ENCODE assay signal across 19 cellular contexts in the genomic region with DNA sequence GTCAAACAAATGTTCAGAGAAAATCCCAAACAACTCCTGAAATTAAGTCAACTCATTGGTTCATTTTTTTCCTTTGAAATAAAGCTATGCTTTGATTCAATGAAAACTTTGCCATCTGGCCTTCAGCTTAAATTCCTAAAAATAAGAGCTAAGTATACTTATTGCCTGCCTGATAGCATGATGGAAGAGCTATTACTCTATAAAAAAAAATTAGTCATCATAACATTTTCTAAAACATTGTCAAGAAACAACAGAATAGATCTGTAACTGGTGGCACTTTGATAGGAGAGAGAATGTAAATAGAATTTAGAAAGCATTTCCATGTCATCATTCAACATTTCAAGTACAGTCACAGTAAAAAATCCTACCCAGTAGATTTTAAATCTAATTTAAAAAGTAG.
DNase-seq lines count a peak whose midpoint lies in the region; ATAC-seq and TF ChIP-seq lines count a peak whose summit lies in the region.
"Had no signal": no experiment of that assay in that cellular context is flagged by ENCODE, and none has a peak within 500 bp of the region (broad histone marks: within the 10 kb centered on the region; RNA-seq: fewer than 3 reads in every experiment).

No MANE protein-coding gene starts in this region.

- intact Hi-C loops in left ventricle myocardium inferior (cut with micrococcal nuclease) (no loop called here), right cardiac atrium (cut with DNase I) (loop anchor here in 3 of 4 donors (5.0 to 10.0 kb wide), 3 partner anchors 54 to 136 kb away; partner anchors contain the start of gene CORIN (in 2 of the 3))
- intact Hi-C loops in activated CD4-positive, alpha-beta memory T cell treated with anti-CD3 and anti-CD28 coated beads for 36 hours (cut with micrococcal nuclease) = no loop called here

- H3K36me3 Mint-ChIP-seq in mesothelial cell of epicardium = no peaks in the 10 kb centered on the region
- H3K36me3 Mint-ChIP-seq in activated CD4-positive, alpha-beta memory T cell treated with anti-CD3 and anti-CD28 coated beads for 36 hours = no peaks in the 10 kb centered on the region
- H3K36me3 Mint-ChIP-seq: CD8-positive, alpha-beta T cell had no signal

- H3K9me3 Mint-ChIP-seq in mesothelial cell of epicardium = no peaks in the 10 kb centered on the region
- no peaks in the 10 kb centered on the region for H3K9me3 Mint-ChIP-seq in activated CD4-positive, alpha-beta memory T cell treated with anti-CD3 and anti-CD28 coated beads for 36 hours
- H3K9me3 Mint-ChIP-seq: CD4-positive, alpha-beta T cell; CD8-positive, alpha-beta T cell had no signal

- H3K27me3 ChIP-seq in left ventricle myocardium inferior (ENCODE audit: low read depth) (no peaks in the 10 kb centered on the region), right cardiac atrium (ENCODE audit: control insufficient read depth, insufficient read depth) (no peaks in the 10 kb centered on the region)
- H3K27me3 ChIP-seq: BLaER1 treated with 17β-estradiol and CSF1 and Interleukin-3, amounts not matched to agents 10 nM and 100 nM had no signal

- ATAC-seq in right cardiac atrium (no peak), SK-N-SH treated with all-trans-retinoic acid at 6 μM for 48 hours (peak; percentile 45)
- ATAC-seq: A549; CD8-positive, alpha-beta T cell had no signal

- TF ChIP-seq CTCF in left ventricle myocardium inferior (IDR thresholded peaks at IDR 0.05; ENCODE audit: borderline replicate concordance) (no peak), mesothelial cell of epicardium (IDR thresholded peaks at IDR 0.05; ENCODE audit: unreplicated experiment) (no peak)

- H3K4me1 ChIP-seq in left ventricle myocardium inferior = peaks cover 46% of the 10 kb centered on the region
- H3K4me1 ChIP-seq in right cardiac atrium (ENCODE audit: control insufficient read depth, insufficient read depth, low read length) = no peaks in the 10 kb centered on the region
- H3K4me1 ChIP-seq: A549, Caco-2 had no signal

- no peak overlapping the region for H3K4me3 Mint-ChIP-seq in mesothelial cell of epicardium
- H3K4me3 Mint-ChIP-seq in activated CD4-positive, alpha-beta memory T cell treated with anti-CD3 and anti-CD28 coated beads for 36 hours = no peak overlapping the region
- H3K4me3 Mint-ChIP-seq: B cell; CD4-positive, alpha-beta T cell; CD8-positive, alpha-beta T cell had no signal

- H3K27me3 Mint-ChIP-seq in mesothelial cell of epicardium (ENCODE audit: low read depth) = no peaks in the 10 kb centered on the region
- peaks cover 15% of the 10 kb centered on the region for H3K27me3 Mint-ChIP-seq in activated CD4-positive, alpha-beta memory T cell treated with anti-CD3 and anti-CD28 coated beads for 36 hours

- DNase-seq in left ventricle myocardium inferior (no peak), right cardiac atrium (no peak), mesothelial cell of epicardium (ENCODE audit: low spot score in 2 of 2, unreplicated experiment in 2 of 2) (no peak), cerebellum (ENCODE audit: low spot score) (no peak), RKO (ENCODE audit: low spot score) (no peak)
- DNase-seq in activated CD4-positive, alpha-beta memory T cell treated with anti-CD3 and anti-CD28 coated beads for 36 hours = no peak
- DNase-seq: AML-193; Caco-2; Calu3; CD4-positive, alpha-beta T cell; CD8-positive, alpha-beta T cell; DMS79 treated with DMSO at 0.1 percent for 48 hours; GF-D8 had no signal

- H3K4me1 Mint-ChIP-seq in mesothelial cell of epicardium = peaks cover 25% of the 10 kb centered on the region
- H3K4me1 Mint-ChIP-seq in activated CD4-positive, alpha-beta memory T cell treated with anti-CD3 and anti-CD28 coated beads for 36 hours (ENCODE audit: low read depth) = no peaks in the 10 kb centered on the region
- H3K4me1 Mint-ChIP-seq: B cell had no signal

- CTCF ChIA-PET in activated CD4-positive, alpha-beta memory T cell treated with anti-CD3 and anti-CD28 coated beads for 36 hours (lab: Charles Lee) = interaction anchor here (0.8 to 1.6 kb wide), 3 partner anchors 33 to 233 kb away, joined by 3 to 6 read pairs (median 3); no protein-coding TSS in a partner anchor

- H3K36me3 ChIP-seq in left ventricle myocardium inferior = no peaks in the 10 kb centered on the region
- H3K36me3 ChIP-seq: BLaER1 treated with 17β-estradiol and CSF1 and Interleukin-3, amounts not matched to agents 10 nM and 100 nM had no signal

- H3K9me3 ChIP-seq in left ventricle myocardium inferior (replicated peaks) (no peaks in the 10 kb centered on the region), right cardiac atrium (ENCODE audit: control insufficient read depth, low read length) (no peaks in the 10 kb centered on the region)
- H3K9me3 ChIP-seq: A549; BLaER1 treated with 17β-estradiol and CSF1 and Interleukin-3, amounts not matched to agents 10 nM and 100 nM; Caco-2 had no signal

- POLR2A ChIA-PET in activated CD4-positive, alpha-beta memory T cell treated with anti-CD3 and anti-CD28 coated beads for 36 hours (lab: Charles Lee) = no interaction called here

- H3K4me3 ChIP-seq in left ventricle myocardium inferior = no peak overlapping the region
- no peak overlapping the region for H3K4me3 ChIP-seq in right cardiac atrium (ENCODE audit: low read length)
- H3K4me3 ChIP-seq: A549; BLaER1 treated with 17β-estradiol and CSF1 and Interleukin-3, amounts not matched to agents 10 nM and 100 nM had no signal

- peak overlapping the region; percentile 25 for H3K27ac ChIP-seq in left ventricle myocardium inferior (replicated peaks)
- H3K27ac ChIP-seq in right cardiac atrium (ENCODE audit: low read length) = no peak overlapping the region
- H3K27ac ChIP-seq: 22Rv1; A549; BLaER1 treated with 17β-estradiol and CSF1 and Interleukin-3, amounts not matched to agents 10 nM and 100 nM; C4-2B had no signal

- peak overlapping the region; percentile 65 for H3K27ac Mint-ChIP-seq in mesothelial cell of epicardium
- no peak overlapping the region for H3K27ac Mint-ChIP-seq in activated CD4-positive, alpha-beta memory T cell treated with anti-CD3 and anti-CD28 coated beads for 36 hours
- H3K27ac Mint-ChIP-seq: B cell; CD4-positive, alpha-beta T cell; CD8-positive, alpha-beta T cell had no signal

TF ChIP-seq in SK-N-SH treated with all-trans-retinoic acid at 6 μM for 48 hours, 23 proteins besides CTCF, POLR2A, EP300 and RAD21:
- TF ChIP-seq CREB5 (CRISPR knock-in tag; IDR thresholded peaks at IDR 0.05; ENCODE audit: low read depth) (peak; percentile 66), SNAI2 (CRISPR knock-in tag; IDR thresholded peaks at IDR 0.05) (0 out of 2 replicates have a peak, but pooled peaks have one; percentile 57), GLIS3 (CRISPR knock-in tag; IDR thresholded peaks at IDR 0.05) (no peak; the same call in 1 of the 2 replicates), ZNF70 (CRISPR knock-in tag; IDR thresholded peaks at IDR 0.05) (no peak), ISL1 (CRISPR knock-in tag; IDR thresholded peaks at IDR 0.05) (peak; percentile 99)

Comparison
In these comparisons a context has a peak if more than half of its experiments do, and no peak if none do; other contexts are left out.
1. intact Hi-C loops: an anchor here in right cardiac atrium (5.0 to 10.0 kb wide); none called in left ventricle myocardium inferior and activated CD4-positive, alpha-beta memory T cell treated with anti-CD3 and anti-CD28 coated beads for 36 hours.